In genomic region chr19:10543059-10543419, GRCh38 we compare ENCODE assay signal across 9 cellular contexts. TPM values are rescaled to one million over a fixed set of nuclear protein-coding genes. Genes with fewer than 3 reads are reported as not detected.
DNase-seq lines count a peak whose midpoint lies in the region; ATAC-seq, FAIRE-seq and TF ChIP-seq lines count a peak whose summit lies in the region.
"Had no signal": no experiment of that assay in that cellular context is flagged by ENCODE, and none has a peak within 500 bp of the region (broad histone marks: within the 10 kb centered on the region; RNA-seq: fewer than 3 reads in every experiment).

No MANE protein-coding gene starts in this region.

- CTCF ChIA-PET in activated CD4-positive, alpha-beta memory T cell treated with anti-CD3 and anti-CD28 coated beads, Interleukin-2, amount 10 ng/mL, durations not matched to agents 7 days and 5 days (lab: Charles Lee), result interaction anchor here (0.6 to 3.2 kb wide), 6 partner anchors 8 to 157 kb away, joined by 3 to 13 read pairs (median 4); partner anchors contain the start of gene CDKN2D

- TF ChIP-seq CTCF in kidney (IDR thresholded peaks at IDR 0.05; ENCODE audit: borderline replicate concordance, extremely low read depth, insufficient read depth) (no peak), foreskin keratinocyte (conservative IDR thresholded peaks at IDR 0.05) (no peak)

- H3K27ac ChIP-seq in kidney (ENCODE audit: low read depth in 2 of 2, low read length in 2 of 2), result peak overlapping the region in 1 of 2 donors; percentile 87
- no peak overlapping the region for H3K27ac ChIP-seq in foreskin keratinocyte

- H3K4me3 Mint-ChIP-seq in T-helper 2 cell treated with Interferon-gamma antibody and Interleukin-4, amounts not matched to agents 5 μg/mL and 100 μg/mL, for 36 hours, result peak overlapping the region; percentile 73
- H3K4me3 Mint-ChIP-seq in activated CD4-positive, alpha-beta memory T cell treated with anti-CD3 and anti-CD28 coated beads, Interleukin-2, amount 10 ng/mL, durations not matched to agents 7 days and 5 days, result peak overlapping the region; percentile 62

- H3K9me3 Mint-ChIP-seq in T-helper 2 cell treated with Interferon-gamma antibody and Interleukin-4, amounts not matched to agents 5 μg/mL and 100 μg/mL, for 36 hours, result no peaks in the 10 kb centered on the region
- H3K9me3 Mint-ChIP-seq in activated CD4-positive, alpha-beta memory T cell treated with anti-CD3 and anti-CD28 coated beads, Interleukin-2, amount 10 ng/mL, durations not matched to agents 7 days and 5 days, result no peaks in the 10 kb centered on the region

- peak overlapping the region; percentile 10 to 92 for H3K4me3 ChIP-seq in kidney (ENCODE audit: low read length in 2 of 2)

- peak overlapping the region; percentile 20 for H3K27ac Mint-ChIP-seq in T-helper 2 cell treated with Interferon-gamma antibody and Interleukin-4, amounts not matched to agents 5 μg/mL and 100 μg/mL, for 36 hours
- H3K27ac Mint-ChIP-seq in activated CD4-positive, alpha-beta memory T cell treated with anti-CD3 and anti-CD28 coated beads, Interleukin-2, amount 10 ng/mL, durations not matched to agents 7 days and 5 days, result peak overlapping the region; percentile 28

- H3K4me1 ChIP-seq in kidney (ENCODE audit: control insufficient read depth in 1 of 2, insufficient read depth in 1 of 2, low read depth in 1 of 2, low read length in 2 of 2), result peaks cover 0 to 6% of the 10 kb centered on the region in 2 donors
- no peaks in the 10 kb centered on the region for H3K4me1 ChIP-seq in foreskin keratinocyte
- H3K4me1 ChIP-seq: SJCRH30 had no signal

- H3K27me3 Mint-ChIP-seq in T-helper 2 cell treated with Interferon-gamma antibody and Interleukin-4, amounts not matched to agents 5 μg/mL and 100 μg/mL, for 36 hours (ENCODE audit: low read depth), result peaks cover 25% of the 10 kb centered on the region
- peaks cover 22% of the 10 kb centered on the region for H3K27me3 Mint-ChIP-seq in activated CD4-positive, alpha-beta memory T cell treated with anti-CD3 and anti-CD28 coated beads, Interleukin-2, amount 10 ng/mL, durations not matched to agents 7 days and 5 days

- H3K36me3 ChIP-seq in kidney (ENCODE audit: control insufficient read depth in 1 of 2, insufficient read depth in 2 of 2, low read length in 2 of 2), result peaks cover 6 to 12% of the 10 kb centered on the region in 2 donors
- H3K36me3 ChIP-seq: SJCRH30 had no signal

- peaks cover 8% of the 10 kb centered on the region for H3K36me3 Mint-ChIP-seq in T-helper 2 cell treated with Interferon-gamma antibody and Interleukin-4, amounts not matched to agents 5 μg/mL and 100 μg/mL, for 36 hours (ENCODE audit: low read depth)
- H3K36me3 Mint-ChIP-seq in activated CD4-positive, alpha-beta memory T cell treated with anti-CD3 and anti-CD28 coated beads, Interleukin-2, amount 10 ng/mL, durations not matched to agents 7 days and 5 days (ENCODE audit: low read depth), result peaks cover 7% of the 10 kb centered on the region

- no peaks in the 10 kb centered on the region for H3K27me3 ChIP-seq in foreskin keratinocyte
- H3K27me3 ChIP-seq: SJCRH30 had no signal

- no peak for ATAC-seq in foreskin keratinocyte

- intact Hi-C loops in kidney (cut with DNase I), result no loop called here

- FAIRE-seq in kidney (lab: Jason Lieb, UNC), result no peak

- H3K9ac ChIP-seq in kidney (ENCODE audit: low read length in 2 of 2), result no peak overlapping the region

- no peaks in the 10 kb centered on the region for H3K9me3 ChIP-seq in kidney (ENCODE audit: control insufficient read depth in 1 of 2, low read length in 2 of 2)
- H3K9me3 ChIP-seq: SJCRH30 had no signal

- peaks cover 8% of the 10 kb centered on the region for H3K4me1 Mint-ChIP-seq in T-helper 2 cell treated with Interferon-gamma antibody and Interleukin-4, amounts not matched to agents 5 μg/mL and 100 μg/mL, for 36 hours (ENCODE audit: low read depth)
- peaks cover 16% of the 10 kb centered on the region for H3K4me1 Mint-ChIP-seq in activated CD4-positive, alpha-beta memory T cell treated with anti-CD3 and anti-CD28 coated beads, Interleukin-2, amount 10 ng/mL, durations not matched to agents 7 days and 5 days

- DNase-seq in T-helper 2 cell treated with Interferon-gamma antibody and Interleukin-4, amounts not matched to agents 5 μg/mL and 100 μg/mL, for 36 hours (ENCODE audit: low spot score), result no peak
- DNase-seq in T-helper 2 cell (no peak), kidney (no peak), superior temporal gyrus (ENCODE audit: extremely low spot score) (peak; percentile 11), foreskin keratinocyte (no peak), NCI-H1048 (lab: John Stamatoyannopoulos, UW) (no peak)
- no peak for DNase-seq in activated CD4-positive, alpha-beta memory T cell treated with anti-CD3 and anti-CD28 coated beads, Interleukin-2, amount 10 ng/mL, durations not matched to agents 7 days and 5 days
- DNase-seq in activated effector memory CD4-positive, alpha-beta T cell treated with anti-CD3 and anti-CD28 coated beads, Interleukin-2, amount 50 U/mL, for 16 hours, result no peak

- POLR2A ChIA-PET in activated CD4-positive, alpha-beta memory T cell treated with anti-CD3 and anti-CD28 coated beads, Interleukin-2, amount 10 ng/mL, durations not matched to agents 7 days and 5 days (lab: Charles Lee), result interaction anchor here (1.0 to 2.0 kb wide), 4 partner anchors 18 to 59 kb away, joined by 3 to 5 read pairs (median 3); no protein-coding TSS in a partner anchor

RNA-seq across cellular contexts. Expression of gene ATG4D, which starts 0.7 kb away (rescaled TPM):
- total RNA-seq in activated CD4-positive, alpha-beta memory T cell treated with anti-CD3 and anti-CD28 coated beads, Interleukin-2, amount 10 ng/mL, durations not matched to agents 7 days and 5 days, result 10 to 100 TPM; 38.1 to 39.2 TPM
- total RNA-seq in kidney, result 32.7 TPM
- 91.7 TPM for polyA plus RNA-seq in kidney (ENCODE audit: insufficient read depth, low read depth, low replicate concordance)
- total RNA-seq in foreskin keratinocyte, result 23.0 and 25.2 TPM in 2 replicates
- polyA plus RNA-seq in foreskin keratinocyte, result 28.6 and 29.7 TPM in 2 replicates

RNA-seq across cellular contexts. Expression of gene KRI1, which starts 22.8 kb away (rescaled TPM):
- total RNA-seq in activated CD4-positive, alpha-beta memory T cell treated with anti-CD3 and anti-CD28 coated beads, Interleukin-2, amount 10 ng/mL, durations not matched to agents 7 days and 5 days, result 10 to 100 TPM; 45.5 TPM
- total RNA-seq in kidney, result 29.4 TPM
- polyA plus RNA-seq in kidney (ENCODE audit: insufficient read depth, low read depth, low replicate concordance), result 13.9 TPM
- total RNA-seq in foreskin keratinocyte, result 19.7 TPM in 2 replicates
- 20.0 and 20.1 TPM in 2 replicates for polyA plus RNA-seq in foreskin keratinocyte

RNA-seq across cellular contexts. Expression of gene CDKN2D, which starts 25.7 kb away (rescaled TPM):
- total RNA-seq in activated CD4-positive, alpha-beta memory T cell treated with anti-CD3 and anti-CD28 coated beads, Interleukin-2, amount 10 ng/mL, durations not matched to agents 7 days and 5 days, result 10 to 100 TPM; 85.4 to 89.4 TPM
- 8.8 TPM for total RNA-seq in kidney
- polyA plus RNA-seq in kidney (ENCODE audit: insufficient read depth, low read depth, low replicate concordance), result 14.7 TPM
- total RNA-seq in foreskin keratinocyte, result 6.3 and 6.8 TPM in 2 replicates
- 8.2 and 10.1 TPM in 2 replicates for polyA plus RNA-seq in foreskin keratinocyte

RNA-seq across cellular contexts. Expression of gene S1PR5, which starts 25.8 kb away (rescaled TPM):
- under 1 TPM; 0.63 to 0.68 TPM for total RNA-seq in activated CD4-positive, alpha-beta memory T cell treated with anti-CD3 and anti-CD28 coated beads, Interleukin-2, amount 10 ng/mL, durations not matched to agents 7 days and 5 days
- total RNA-seq in kidney (0.69 TPM), foreskin keratinocyte (12.3 and 12.4 TPM in 2 replicates)
- polyA plus RNA-seq in kidney (ENCODE audit: insufficient read depth, low read depth, low replicate concordance) (0.84 TPM), foreskin keratinocyte (13.8 and 14.6 TPM in 2 replicates)

RNA-seq across cellular contexts. Expression of gene KEAP1, which starts 39.9 kb away (rescaled TPM):
- total RNA-seq in activated CD4-positive, alpha-beta memory T cell treated with anti-CD3 and anti-CD28 coated beads, Interleukin-2, amount 10 ng/mL, durations not matched to agents 7 days and 5 days, result 100 to 1,000 TPM in 1 of 2 experiments, 10 to 100 TPM in 1; 97.1 to 103 TPM
- total RNA-seq in kidney (60.8 TPM), foreskin keratinocyte (58.4 and 59.2 TPM in 2 replicates)
- polyA plus RNA-seq in kidney (ENCODE audit: insufficient read depth, low read depth, low replicate concordance) (79.4 TPM), foreskin keratinocyte (53.8 and 57.2 TPM in 2 replicates)
